11 cellular contexts compared by ENCODE assay signal in genomic region chr12:10385181-10385613, GRCh38. TPM values are rescaled to one million over a fixed set of nuclear protein-coding genes. Genes with fewer than 3 reads are reported as not detected.
DNase-seq lines count a peak whose midpoint lies in the region; ATAC-seq lines count a peak whose summit lies in the region.
"Had no signal": no experiment of that assay in that cellular context is flagged by ENCODE, and none has a peak within 500 bp of the region (broad histone marks: within the 10 kb centered on the region; RNA-seq: fewer than 3 reads in every experiment).

No MANE protein-coding gene starts in this region.

- no peak overlapping the region for H3K4me3 ChIP-seq in SJSA1
- H3K4me3 ChIP-seq in skeletal muscle cell (ENCODE audit: low read depth, low read length), result no peak overlapping the region
- H3K4me3 ChIP-seq: HAP-1 had no signal

- no peak for ATAC-seq in left lobe of liver

- H3K9me3 ChIP-seq in SJSA1 (replicated peaks), result no peaks in the 10 kb centered on the region

- H3K27ac ChIP-seq in SJSA1, result peak overlapping the region; percentile 12

- DNase-seq in GM04503 (ENCODE audit: low read depth) (peak; percentile 66), SJSA1 (ENCODE audit: low read depth in 1 of 2, low spot score in 2 of 2) (peak in 1 of 2 experiments; percentile 89), fibroblast of peridontal ligament (ENCODE audit: extremely low read depth) (peak; percentile 76), skeletal muscle cell (ENCODE audit: low read depth) (peak; percentile 89), left lobe of liver (ENCODE audit: low spot score) (no peak), DMS 273 (lab: John Stamatoyannopoulos, UW; ENCODE audit: unreplicated experiment) (no peak), pons (ENCODE audit: low spot score) (no peak)
- DNase-seq: GF-D8; glutamatergic neuron; stimulated activated CD4-positive, alpha-beta T cell treated with anti-CD3 and anti-CD28 coated beads, Interleukin-12 subunit alpha, Interleukin-12 subunit beta, amount 100 ng/mL, for 4 hours had no signal

- no peaks in the 10 kb centered on the region for H3K27me3 ChIP-seq in SJSA1 (replicated peaks)

- H3K36me3 ChIP-seq in SJSA1, result no peaks in the 10 kb centered on the region
- H3K36me3 ChIP-seq: HAP-1 had no signal

- peaks cover 11% of the 10 kb centered on the region for H3K4me1 ChIP-seq in SJSA1 (replicated peaks)
- H3K4me1 ChIP-seq: HAP-1 had no signal

RNA-seq across cellular contexts. Expression of gene KLRK1, which starts 4.6 kb away (rescaled TPM):
- not detected in 2 replicates for total RNA-seq in SJSA1 (2014; rRNA removed; shearing (Covaris generic))
- 0.55 TPM for total RNA-seq in left lobe of liver

RNA-seq across cellular contexts. Expression of gene KLRC4, which starts 24.4 kb away (rescaled TPM):
- total RNA-seq in SJSA1 (2014; rRNA removed; shearing (Covaris generic)), result not detected in 2 replicates
- total RNA-seq in left lobe of liver, result not detected

RNA-seq across cellular contexts. Expression of gene KLRC3, which starts 35.2 kb away (rescaled TPM):
- total RNA-seq in SJSA1 (2014; rRNA removed; shearing (Covaris generic)), result not detected in 2 replicates
- not detected for total RNA-seq in left lobe of liver

RNA-seq across cellular contexts. Expression of gene KLRC2, which starts 50.6 kb away (rescaled TPM):
- not detected in 2 replicates for total RNA-seq in SJSA1 (2014; rRNA removed; shearing (Covaris generic))
- total RNA-seq in left lobe of liver, result not detected

Comparison
In these comparisons a context has a peak if more than half of its experiments do, and no peak if none do; other contexts are left out.
1. DNase-seq: peak in GM04503 (single experiment), fibroblast of peridontal ligament (single experiment) and skeletal muscle cell (single experiment); none in left lobe of liver (single experiment), DMS 273 (single experiment) and pons (single experiment).